In the genomic region with DNA sequence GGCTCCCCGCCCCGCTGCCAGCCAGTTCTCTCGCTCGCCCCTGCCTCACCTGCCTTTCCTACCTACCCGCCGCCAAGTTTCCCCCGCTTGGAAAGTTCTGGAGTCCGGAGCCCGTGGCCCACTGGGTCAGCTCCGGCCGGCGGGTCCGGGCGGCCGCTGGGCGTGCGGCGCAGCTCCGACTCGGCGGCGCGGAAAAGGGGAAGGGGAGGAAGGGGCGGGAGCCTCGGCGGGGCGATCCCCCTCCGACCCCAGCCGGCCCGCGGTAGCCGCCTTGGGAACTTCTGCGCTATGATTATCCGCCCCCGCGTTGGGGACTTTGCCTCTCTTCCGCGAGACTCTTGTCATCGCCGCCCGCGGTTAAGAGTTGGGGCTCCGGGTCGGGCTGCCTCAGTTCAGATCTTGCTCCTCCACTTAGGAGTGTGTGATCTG, we compare ENCODE assay signal across 8 cellular contexts. TPM values are rescaled to one million over a fixed set of nuclear protein-coding genes. Genes with fewer than 3 reads are reported as not detected.
DNase-seq lines count a peak whose midpoint lies in the region; ATAC-seq and TF ChIP-seq lines count a peak whose summit lies in the region.

No MANE protein-coding gene starts in this region.

- H3K27ac Mint-ChIP-seq in activated CD4-positive, alpha-beta memory T cell treated with anti-CD3 and anti-CD28 coated beads, Interleukin-2, amount 10 ng/mL, durations not matched to agents 7 days and 5 days, result peak overlapping the region; percentile 77
- no peak overlapping the region for H3K27ac Mint-ChIP-seq in endodermal cell
- H3K27ac Mint-ChIP-seq in naive thymus-derived CD4-positive, alpha-beta T cell, result peak overlapping the region; percentile 71 to 97 (median 88)

- H3K27ac ChIP-seq in BLaER1 treated with 17β-estradiol and CSF1 and Interleukin-3, amounts not matched to agents 10 nM and 100 nM, result peak overlapping the region; percentile 58 to 92 (median 80); a peak in 21 of 22 replicates
- no peak overlapping the region for H3K27ac ChIP-seq in endodermal cell (ENCODE audit: low read depth, low read length)
- peak overlapping the region; percentile 85 for H3K27ac ChIP-seq in naive thymus-derived CD4-positive, alpha-beta T cell (ENCODE audit: low read depth, low read length)

- H3K36me3 Mint-ChIP-seq in activated CD4-positive, alpha-beta memory T cell treated with anti-CD3 and anti-CD28 coated beads, Interleukin-2, amount 10 ng/mL, durations not matched to agents 7 days and 5 days (ENCODE audit: low read depth), result no peaks in the 10 kb centered on the region
- no peaks in the 10 kb centered on the region for H3K36me3 Mint-ChIP-seq in endodermal cell (ENCODE audit: low read depth)
- peaks cover 0 to 9% (median 0%) of the 10 kb centered on the region in 5 donors for H3K36me3 Mint-ChIP-seq in naive thymus-derived CD4-positive, alpha-beta T cell

- H3K4me1 ChIP-seq in BLaER1 treated with 17β-estradiol and CSF1 and Interleukin-3, amounts not matched to agents 10 nM and 100 nM, result peaks cover 13 to 19% (median 16%) of the 10 kb centered on the region in 10 experiments
- H3K4me1 ChIP-seq in endodermal cell (ENCODE audit: control insufficient read depth, insufficient read depth, low read length), result no peaks in the 10 kb centered on the region
- H3K4me1 ChIP-seq in naive thymus-derived CD4-positive, alpha-beta T cell (ENCODE audit: control insufficient read depth in 2 of 2, insufficient read depth in 2 of 2, low read length in 2 of 2), result peaks cover 0 to 12% of the 10 kb centered on the region in 2 donors

- WGBS in endodermal cell (ENCODE audit: insufficient coverage in 1 of 2, insufficient read length in 1 of 2), 2 experiments, result 0% methylated on average over 1 to 44 of the region's 44 CpGs

- peak overlapping the region; percentile 79 to 99 (median 92) for H3K4me2 ChIP-seq in BLaER1 treated with 17β-estradiol and CSF1 and Interleukin-3, amounts not matched to agents 10 nM and 100 nM

- no peaks in the 10 kb centered on the region for H3K9me3 ChIP-seq in BLaER1 treated with 17β-estradiol and CSF1 and Interleukin-3, amounts not matched to agents 10 nM and 100 nM (replicated peaks in 1 of 11)
- no peaks in the 10 kb centered on the region for H3K9me3 ChIP-seq in endodermal cell (ENCODE audit: control insufficient read depth, low read length)
- no peaks in the 10 kb centered on the region for H3K9me3 ChIP-seq in naive thymus-derived CD4-positive, alpha-beta T cell (ENCODE audit: control insufficient read depth in 2 of 3, low read length in 3 of 3)

- H3K4me3 Mint-ChIP-seq in activated CD4-positive, alpha-beta memory T cell treated with anti-CD3 and anti-CD28 coated beads, Interleukin-2, amount 10 ng/mL, durations not matched to agents 7 days and 5 days, result peak overlapping the region; percentile 80
- H3K4me3 Mint-ChIP-seq in endodermal cell, result peak overlapping the region; percentile 65
- peak overlapping the region; percentile 82 to 94 (median 88) for H3K4me3 Mint-ChIP-seq in naive thymus-derived CD4-positive, alpha-beta T cell

- peaks cover 0 to 25% (median 14%) of the 10 kb centered on the region in 11 experiments; a peak in 12 of 22 replicates for H3K27me3 ChIP-seq in BLaER1 treated with 17β-estradiol and CSF1 and Interleukin-3, amounts not matched to agents 10 nM and 100 nM
- peaks cover 87% of the 10 kb centered on the region for H3K27me3 ChIP-seq in endodermal cell (ENCODE audit: control insufficient read depth, insufficient read depth, low read length, poor library complexity, severe bottlenecking)
- H3K27me3 ChIP-seq in naive thymus-derived CD4-positive, alpha-beta T cell (ENCODE audit: control insufficient read depth in 2 of 2, insufficient read depth in 2 of 2, low read length in 2 of 2), result no peaks in the 10 kb centered on the region

- intact Hi-C loops in naive thymus-derived CD4-positive, alpha-beta T cell (cut with micrococcal nuclease), result loop anchor here (1.0 to 10.0 kb wide), 18 partner anchors 9 to 1900 kb away; a partner anchor contains a TSS

- peak overlapping the region; percentile 73 to 90 (median 84) for H3K4me3 ChIP-seq in BLaER1 treated with 17β-estradiol and CSF1 and Interleukin-3, amounts not matched to agents 10 nM and 100 nM
- H3K4me3 ChIP-seq in endodermal cell (ENCODE audit: low read length), result peak overlapping the region; percentile 83
- H3K4me3 ChIP-seq in naive thymus-derived CD4-positive, alpha-beta T cell (ENCODE audit: low read length), result peak overlapping the region; percentile 56

- peaks cover 13% of the 10 kb centered on the region for H3K27me3 Mint-ChIP-seq in activated CD4-positive, alpha-beta memory T cell treated with anti-CD3 and anti-CD28 coated beads, Interleukin-2, amount 10 ng/mL, durations not matched to agents 7 days and 5 days
- peaks cover 92% of the 10 kb centered on the region for H3K27me3 Mint-ChIP-seq in endodermal cell (ENCODE audit: insufficient read depth)
- H3K27me3 Mint-ChIP-seq in naive thymus-derived CD4-positive, alpha-beta T cell, result peaks cover 0 to 2% (median 0%) of the 10 kb centered on the region in 5 donors

- TF ChIP-seq EP300 in Ishikawa (IDR thresholded peaks at IDR 0.05; ENCODE audit: borderline replicate concordance), result no peak

- peak; percentile 55 for DNase-seq in activated CD4-positive, alpha-beta memory T cell treated with anti-CD3 and anti-CD28 coated beads, Interleukin-2, amount 10 ng/mL, durations not matched to agents 7 days and 5 days
- DNase-seq in endodermal cell (no peak), globus pallidus (ENCODE audit: low spot score) (no peak)
- DNase-seq in naive thymus-derived CD4-positive, alpha-beta T cell, result peak in 8 of 9 donors; percentile 32 to 79 (median 39)
- peak; percentile 83 for DNase-seq in stimulated activated naive CD8-positive, alpha-beta T cell treated with anti-CD3 and anti-CD28 coated beads, Interleukin-15, Interleukin-2, amounts not matched to agents 100 U/mL and 50 U/mL, for 24 hours

- peak overlapping the region; percentile 79 to 89 (median 86) for H3K9ac ChIP-seq in BLaER1 treated with 17β-estradiol and CSF1 and Interleukin-3, amounts not matched to agents 10 nM and 100 nM
- peak overlapping the region; percentile 49 for H3K9ac ChIP-seq in endodermal cell (ENCODE audit: extremely low read depth, low read length, poor library complexity, severe bottlenecking)

- H4K20me1 ChIP-seq in BLaER1 treated with 17β-estradiol and CSF1 and Interleukin-3, amounts not matched to agents 10 nM and 100 nM, result no peaks in the 10 kb centered on the region

- CTCF ChIA-PET in activated CD4-positive, alpha-beta memory T cell treated with anti-CD3 and anti-CD28 coated beads, Interleukin-2, amount 10 ng/mL, durations not matched to agents 7 days and 5 days (lab: Charles Lee), result interaction anchor here (0.9 to 3.2 kb wide), 8 partner anchors 9 to 153 kb away, joined by 3 to 27 read pairs (median 4); a partner anchor contains a TSS
- CTCF ChIA-PET in naive thymus-derived CD4-positive, alpha-beta T cell (lab: Charles Lee), result interaction anchor here (1.0 to 1.3 kb wide), 3 partner anchors 9 to 17 kb away, joined by 3 read pairs; no protein-coding TSS in a partner anchor

- no peaks in the 10 kb centered on the region for H3K36me3 ChIP-seq in BLaER1 treated with 17β-estradiol and CSF1 and Interleukin-3, amounts not matched to agents 10 nM and 100 nM
- no peaks in the 10 kb centered on the region for H3K36me3 ChIP-seq in endodermal cell (ENCODE audit: control insufficient read depth, insufficient read depth, low read length)
- no peaks in the 10 kb centered on the region for H3K36me3 ChIP-seq in naive thymus-derived CD4-positive, alpha-beta T cell (ENCODE audit: control insufficient read depth in 2 of 3, insufficient read depth in 3 of 3, low read length in 3 of 3)

- no peak for TF ChIP-seq CTCF in endodermal cell (conservative IDR thresholded peaks at IDR 0.05)

- H3K9me3 Mint-ChIP-seq in activated CD4-positive, alpha-beta memory T cell treated with anti-CD3 and anti-CD28 coated beads, Interleukin-2, amount 10 ng/mL, durations not matched to agents 7 days and 5 days, result no peaks in the 10 kb centered on the region
- H3K9me3 Mint-ChIP-seq in endodermal cell, result no peaks in the 10 kb centered on the region
- peaks cover 0 to 2% (median 0%) of the 10 kb centered on the region in 11 donors for H3K9me3 Mint-ChIP-seq in naive thymus-derived CD4-positive, alpha-beta T cell

- POLR2A ChIA-PET in activated CD4-positive, alpha-beta memory T cell treated with anti-CD3 and anti-CD28 coated beads, Interleukin-2, amount 10 ng/mL, durations not matched to agents 7 days and 5 days (lab: Charles Lee), result interaction anchor here (0.6 to 5.5 kb wide), 22 partner anchors 8 to 615 kb away, joined by 3 to 116 read pairs (median 4); a partner anchor contains a TSS
- POLR2A ChIA-PET in naive thymus-derived CD4-positive, alpha-beta T cell (lab: Charles Lee), result interaction anchor here (0.6 to 3.5 kb wide), 14 partner anchors 9 to 653 kb away, joined by 3 to 69 read pairs (median 4); a partner anchor contains a TSS

- no peak for TF ChIP-seq RAD21 in Ishikawa (IDR thresholded peaks at IDR 0.05; ENCODE audit: low read depth)

- ATAC-seq in GM21447 (IDR thresholded peaks at IDR 0.05; ENCODE audit: unreplicated experiment), result peak; percentile 25
- peak; percentile 14 for ATAC-seq in naive thymus-derived CD4-positive, alpha-beta T cell
- peak; percentile 40 for ATAC-seq in stimulated activated naive CD8-positive, alpha-beta T cell treated with anti-CD3 and anti-CD28 coated beads, Interleukin-15, Interleukin-2, amounts not matched to agents 100 U/mL and 50 U/mL, for 24 hours

- peaks cover 47% of the 10 kb centered on the region for H3K4me1 Mint-ChIP-seq in activated CD4-positive, alpha-beta memory T cell treated with anti-CD3 and anti-CD28 coated beads, Interleukin-2, amount 10 ng/mL, durations not matched to agents 7 days and 5 days
- H3K4me1 Mint-ChIP-seq in endodermal cell, result peaks cover 11% of the 10 kb centered on the region
- H3K4me1 Mint-ChIP-seq in naive thymus-derived CD4-positive, alpha-beta T cell, result peaks cover 17 to 45% (median 29%) of the 10 kb centered on the region in 7 donors

TF ChIP-seq in Ishikawa, 13 proteins besides CTCF, POLR2A, EP300 and RAD21 (continues in another document):
- TF ChIP-seq CEBPB (IDR thresholded peaks at IDR 0.05), result no peak
- 0 out of 2 replicates have a peak, but pooled peaks have one; percentile 1 for TF ChIP-seq YY1 (IDR thresholded peaks at IDR 0.05; ENCODE audit: low read depth)

RNA-seq across cellular contexts. Expression of a gene that starts 31.0 kb away (rescaled TPM):
- 100 to 1,000 TPM; 128 to 130 TPM for total RNA-seq in activated CD4-positive, alpha-beta memory T cell treated with anti-CD3 and anti-CD28 coated beads, Interleukin-2, amount 10 ng/mL, durations not matched to agents 7 days and 5 days
- total RNA-seq in endodermal cell, result 100 to 1,000 TPM; 124 to 138 TPM
- polyA plus RNA-seq in endodermal cell (2013, experiment 1 of 2), result 171 TPM
- 167 TPM for polyA plus RNA-seq in endodermal cell (2013, experiment 2 of 2)
- 100 to 1,000 TPM in 3 of 5 experiments, 10 to 100 TPM in 2; 89.2 to 155 (median 122) TPM for total RNA-seq in naive thymus-derived CD4-positive, alpha-beta T cell
- 100 to 1,000 TPM; 346 to 444 TPM for polyA plus RNA-seq in naive thymus-derived CD4-positive, alpha-beta T cell

RNA-seq across cellular contexts. Expression of a gene that starts 56.4 kb away (rescaled TPM):
- total RNA-seq in activated CD4-positive, alpha-beta memory T cell treated with anti-CD3 and anti-CD28 coated beads, Interleukin-2, amount 10 ng/mL, durations not matched to agents 7 days and 5 days, result 1 to 10 TPM; 5.7 to 6.3 TPM
- 1 to 10 TPM; 1.4 to 1.6 TPM for total RNA-seq in endodermal cell
- 87.8 TPM for polyA plus RNA-seq in endodermal cell (2013, experiment 1 of 2)
- 69.3 TPM for polyA plus RNA-seq in endodermal cell (2013, experiment 2 of 2)
- total RNA-seq in naive thymus-derived CD4-positive, alpha-beta T cell, result 10 to 100 TPM in 1 of 5 experiments, 1 to 10 TPM in 4; 4.0 to 11.2 (median 4.5) TPM
- 1 to 10 TPM in 1 of 2 donors, under 1 TPM in 1; 0.94 to 2.0 TPM for polyA plus RNA-seq in naive thymus-derived CD4-positive, alpha-beta T cell

Comparison
In these comparisons a context has a peak if more than half of its experiments do, and no peak if none do; other contexts are left out.
1. DNase-seq: peak in activated CD4-positive, alpha-beta memory T cell treated with anti-CD3 and anti-CD28 coated beads, Interleukin-2, amount 10 ng/mL, durations not matched to agents 7 days and 5 days (single experiment), naive thymus-derived CD4-positive, alpha-beta T cell (8 of 9) and stimulated activated naive CD8-positive, alpha-beta T cell treated with anti-CD3 and anti-CD28 coated beads, Interleukin-15, Interleukin-2, amounts not matched to agents 100 U/mL and 50 U/mL, for 24 hours (single experiment); none in endodermal cell (single experiment) and globus pallidus (single experiment).
2. Peak in every context shown above with its lines, with median percentiles within 50 percentile points of each other: H3K4me3 ChIP-seq, ATAC-seq and H3K4me3 Mint-ChIP-seq.